ENCODE assay signal across 9 cellular contexts in genomic region chr7:95788288-95788687, GRCh38.
"Had no signal": no experiment of that assay in that cellular context is flagged by ENCODE, and none has a peak within 500 bp of the region (broad histone marks: within the 10 kb centered on the region; RNA-seq: fewer than 3 reads in every experiment).

No MANE protein-coding gene starts in this region.

- H3K27ac Mint-ChIP-seq: GM23338, H9, HFFc6 had no signal

- ATAC-seq: GM23338, HCT116 had no signal

- H3K27ac ChIP-seq: GM23248 had no signal

- DNase-seq: GM23248, GOT3, H7, H9, HCEC 1CT, HFFc6 had no signal

- H3K9me3 Mint-ChIP-seq: GM23338, H9 had no signal

- H3K4me3 Mint-ChIP-seq: GM23338, H9, HFFc6 had no signal

- H3K4me1 ChIP-seq: HAP-1 had no signal

- H3K36me3 ChIP-seq: HAP-1 had no signal

- H2AFZ ChIP-seq: GM23248, GM23338 had no signal

- H3K4me2 ChIP-seq: GM23338 had no signal

- H3K4me3 ChIP-seq: GM23248, GM23338, HAP-1 had no signal

- H3K9me3 ChIP-seq: HAP-1 had no signal
